ENCODE assay signal across 14 cellular contexts in the genomic region with DNA sequence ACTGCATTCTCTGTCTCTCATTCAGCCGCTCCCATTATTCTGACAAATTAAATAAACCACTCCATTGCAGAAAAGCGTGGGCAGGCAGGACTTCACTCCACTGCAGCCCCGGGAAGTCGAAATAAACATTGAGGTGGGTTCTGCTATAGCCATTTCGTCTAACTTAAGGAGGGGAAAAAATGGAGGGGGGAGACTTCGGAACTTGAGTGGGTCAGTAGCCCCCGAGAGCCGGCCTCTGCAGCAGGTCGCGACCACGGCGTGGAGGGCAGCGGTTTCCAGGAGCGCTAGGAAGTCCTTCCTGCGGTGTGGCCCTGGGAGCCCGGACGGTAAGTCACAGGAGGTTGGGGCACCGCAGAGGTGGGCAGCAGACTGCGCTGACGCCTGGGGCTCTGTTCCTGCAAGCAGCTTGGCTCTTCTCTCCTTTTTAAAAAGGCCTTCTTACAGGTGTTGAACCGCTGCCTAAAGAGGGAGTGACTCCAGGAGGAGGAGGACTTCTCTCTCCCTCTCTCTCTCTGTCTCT.
DNase-seq lines count a peak whose midpoint lies in the region; ATAC-seq and TF ChIP-seq lines count a peak whose summit lies in the region.
"Had no signal": no experiment of that assay in that cellular context is flagged by ENCODE, and none has a peak within 500 bp of the region (broad histone marks: within the 10 kb centered on the region; RNA-seq: fewer than 3 reads in every experiment).

No MANE protein-coding gene starts in this region.

- no peak overlapping the region for H2BK120ac ChIP-seq in H9 (ENCODE audit: low read depth, low read length, poor library complexity, severe bottlenecking)

- no peak overlapping the region for H2BK12ac ChIP-seq in H9 (ENCODE audit: insufficient read length, low read depth, low read length)

- H3K27me3 ChIP-seq in H9 (ENCODE audit: insufficient read depth, low read length) (no peaks in the 10 kb centered on the region), neuron (ENCODE audit: insufficient read depth, low read length) (peaks cover 3% of the 10 kb centered on the region)

- peaks cover 12 to 27% of the 10 kb centered on the region in 2 experiments for H3K4me1 Mint-ChIP-seq in H9
- peaks cover 29% of the 10 kb centered on the region for H3K4me1 Mint-ChIP-seq in WTC11
- H3K4me1 Mint-ChIP-seq in T-cell, result peaks cover 0 to 6% (median 0%) of the 10 kb centered on the region in 3 donors
- H3K4me1 Mint-ChIP-seq: CD8-positive, alpha-beta memory T cell had no signal

- H3K4me1 ChIP-seq in H9 (ENCODE audit: insufficient read depth, low read length) (no peaks in the 10 kb centered on the region), neuron (ENCODE audit: insufficient read depth, low read length) (peaks cover 33% of the 10 kb centered on the region)

- H2BK20ac ChIP-seq in H9 (ENCODE audit: low read depth, low read length, poor library complexity, severe bottlenecking), result no peak overlapping the region

- H3K14ac ChIP-seq in H9 (ENCODE audit: insufficient read depth, low read length), result no peak overlapping the region

- H2BK15ac ChIP-seq in H9 (ENCODE audit: low read depth, low read length), result no peak overlapping the region

- no peak overlapping the region for H3K27ac ChIP-seq in H9 (ENCODE audit: insufficient read length, low read depth, low read length)
- H3K27ac ChIP-seq: 22Rv1 had no signal

- POLR2A ChIA-PET in WTC11 (lab: Charles Lee), result no interaction called here
- POLR2A ChIA-PET in T-cell (lab: Charles Lee), result no interaction called here

- H3K27me3 Mint-ChIP-seq in H9 (ENCODE audit: low read depth) (peaks cover 31% of the 10 kb centered on the region), WTC11 (ENCODE audit: low read depth) (peaks cover 13% of the 10 kb centered on the region), T-cell (peaks cover 16 to 27% of the 10 kb centered on the region in 2 donors)

- H3K9me3 ChIP-seq in H9 (ENCODE audit: control insufficient read depth, low read depth, low read length) (no peaks in the 10 kb centered on the region), neuron (ENCODE audit: low read length) (no peaks in the 10 kb centered on the region)
- H3K9me3 ChIP-seq: SK-N-SH had no signal

- H4K8ac ChIP-seq in H9 (replicated peaks; ENCODE audit: insufficient read length, low read depth, low read length), result no peak overlapping the region

- H3K18ac ChIP-seq in H9 (ENCODE audit: insufficient read length, low read depth, low read length), result no peak overlapping the region

- no peak for TF ChIP-seq CTCF in H9 (conservative IDR thresholded peaks at IDR 0.05)
- TF ChIP-seq CTCF in WTC11 (IDR thresholded peaks at IDR 0.05), result no peak

- DNase-seq in NCI-H2081 (lab: John Stamatoyannopoulos, UW) (peak; percentile 35 to 36), NCI-H2081 treated with DMSO at 0.1 percent for 48 hours (lab: John Stamatoyannopoulos, UW) (no peak), H9 (peak; percentile 42), WTC11 (ENCODE audit: low spot score) (no peak), T-cell (no peak), superior temporal gyrus (ENCODE audit: extremely low spot score) (no peak)
- DNase-seq: CD8-positive, alpha-beta memory T cell; KG1; NCI-H1105; NCI-H187; SK-N-SH had no signal

- peaks cover 0 to 2% (median 0%) of the 10 kb centered on the region in 3 experiments; a peak in 2 of 7 replicates for H3K36me3 Mint-ChIP-seq in H9 (ENCODE audit: insufficient read depth in 1 of 3, low read depth in 3 of 3)
- peaks cover 10% of the 10 kb centered on the region; the same call in 1 of the 2 replicates for H3K36me3 Mint-ChIP-seq in WTC11
- H3K36me3 Mint-ChIP-seq in T-cell, result no peaks in the 10 kb centered on the region
- H3K36me3 Mint-ChIP-seq: CD8-positive, alpha-beta memory T cell had no signal

- H3T11ph ChIP-seq in H9 (ENCODE audit: low read length), result no peak overlapping the region

- H3K9ac ChIP-seq in H9 (ENCODE audit: extremely low read depth, insufficient read length, low read length), result no peak overlapping the region
- H3K9ac ChIP-seq: SK-N-SH had no signal

- no peaks in the 10 kb centered on the region for H4K20me1 ChIP-seq in H9 (ENCODE audit: control insufficient read depth, insufficient read depth, insufficient read length)

- no peak overlapping the region for H3K4me3 Mint-ChIP-seq in H9
- no peak overlapping the region for H3K4me3 Mint-ChIP-seq in WTC11
- no peak overlapping the region for H3K4me3 Mint-ChIP-seq in T-cell
- H3K4me3 Mint-ChIP-seq: CD8-positive, alpha-beta memory T cell had no signal

- ATAC-seq in WTC11 (peak; percentile 16; the same call in 1 of the 2 replicates), T-cell (replicated peaks in 1 of 4) (no peak), GM21619 (IDR thresholded peaks at IDR 0.05; ENCODE audit: unreplicated experiment) (no peak)

- no peaks in the 10 kb centered on the region for H3K23me2 ChIP-seq in H9 (ENCODE audit: insufficient read length, low read depth, low read length, poor library complexity, severe bottlenecking)

- no peaks in the 10 kb centered on the region for H3K79me2 ChIP-seq in H9 (ENCODE audit: insufficient read depth, low read length)

- no peak overlapping the region for H3K4me2 ChIP-seq in H9 (ENCODE audit: insufficient read depth, insufficient read length, low read length)
- H3K4me2 ChIP-seq: SK-N-SH had no signal

- no peaks in the 10 kb centered on the region for H3K79me1 ChIP-seq in H9 (ENCODE audit: insufficient read depth, low read depth, low read length, poor library complexity, severe bottlenecking)

- peak overlapping the region; percentile 32 for H3K4me3 ChIP-seq in neuron (ENCODE audit: low read length)

- H3K36me3 ChIP-seq in neuron (ENCODE audit: insufficient read depth, low read length), result no peaks in the 10 kb centered on the region

- CTCF ChIA-PET in WTC11 (lab: Charles Lee), result no interaction called here
- CTCF ChIA-PET in T-cell (lab: Charles Lee), result no interaction called here

- H4K91ac ChIP-seq in H9 (ENCODE audit: insufficient read length, low read depth, low read length), result no peak overlapping the region

- no peak overlapping the region for H4K5ac ChIP-seq in H9 (ENCODE audit: insufficient read length, low read depth, low read length)

- no peak overlapping the region for H3K23ac ChIP-seq in H9 (ENCODE audit: insufficient read length, low read depth, low read length)

- H3K9me3 Mint-ChIP-seq in H9, result peaks cover 6 to 12% of the 10 kb centered on the region in 2 experiments; a peak in 3 of 5 replicates
- H3K9me3 Mint-ChIP-seq in WTC11, result peaks cover 15% of the 10 kb centered on the region
- H3K9me3 Mint-ChIP-seq in T-cell, result peaks cover 0 to 14% (median 4%) of the 10 kb centered on the region in 3 donors

- H3K27ac Mint-ChIP-seq in H9 (no peak overlapping the region), WTC11 (no peak overlapping the region), T-cell (no peak overlapping the region)
- H3K27ac Mint-ChIP-seq: CD8-positive, alpha-beta memory T cell had no signal

- WGBS in H9 (ENCODE audit: extremely low coverage, insufficient read length, low lambda C conversion rate), result no CpG with 5 or more reads among the region's 21 CpGs

- H2AFZ ChIP-seq in H9 (ENCODE audit: low read length) (no peak overlapping the region), neuron (ENCODE audit: low read depth, low read length) (peak overlapping the region; percentile 31)

- H2BK5ac ChIP-seq in H9 (ENCODE audit: insufficient read length, low read length), result no peak overlapping the region

- H2AK5ac ChIP-seq in H9 (ENCODE audit: insufficient read length, low read length), result no peak overlapping the region

- H3K4ac ChIP-seq in H9 (ENCODE audit: low read depth, low read length), result no peak overlapping the region

- H3K56ac ChIP-seq in H9 (ENCODE audit: insufficient read length, low read depth, low read length), result no peak overlapping the region

TF ChIP-seq in WTC11, 78 proteins besides CTCF, POLR2A, EP300 and RAD21 (continues in another document):
- TF ChIP-seq GRHL2 (CRISPR knock-in tag; IDR thresholded peaks at IDR 0.05; ENCODE audit: insufficient replicate concordance, severe bottlenecking) (no peak), SOX15 (CRISPR knock-in tag; IDR thresholded peaks at IDR 0.05) (no peak), ZNF121 (CRISPR knock-in tag; IDR thresholded peaks at IDR 0.05) (no peak), PRDM15 (CRISPR knock-in tag; IDR thresholded peaks at IDR 0.05) (no peak)
- TF ChIP-seq, protein P1, sequence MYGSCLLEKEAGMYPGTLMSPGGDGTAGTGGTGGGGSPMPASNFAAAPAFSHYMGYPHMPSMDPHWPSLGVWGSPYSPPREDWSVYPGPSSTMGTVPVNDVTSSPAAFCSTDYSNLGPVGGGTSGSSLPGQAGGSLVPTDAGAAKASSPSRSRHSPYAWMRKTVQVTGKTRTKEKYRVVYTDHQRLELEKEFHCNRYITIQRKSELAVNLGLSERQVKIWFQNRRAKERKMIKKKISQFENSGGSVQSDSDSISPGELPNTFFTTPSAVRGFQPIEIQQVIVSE (CRISPR knock-in tag; IDR thresholded peaks at IDR 0.05; ENCODE audit: borderline replicate concordance), result no peak

Comparison
In these comparisons a context has a peak if more than half of its experiments do, and no peak if none do; other contexts are left out.
1. DNase-seq: peak in NCI-H2081 (2 of 2) and H9 (single experiment); none in NCI-H2081 treated with DMSO at 0.1 percent for 48 hours (single experiment), WTC11 (single experiment), T-cell (0 of 34) and superior temporal gyrus (single experiment).